In genomic region chr12:130881548-130881947, GRCh38 we compare ENCODE assay signal across 31 cellular contexts.
"Had no signal": no experiment of that assay in that cellular context is flagged by ENCODE, and none has a peak within 500 bp of the region (broad histone marks: within the 10 kb centered on the region; RNA-seq: fewer than 3 reads in every experiment).

No MANE protein-coding gene starts in this region.

- ATAC-seq: activated CD8-positive, alpha-beta memory T cell treated with anti-CD3 and anti-CD28 coated beads, Interleukin-2, amount 10 ng/mL, durations not matched to agents 7 days and 5 days; esophagus mucosa had no signal

- H3K9me3 ChIP-seq: ascending aorta, breast epithelium had no signal

- H3K27me3 Mint-ChIP-seq: activated B cell treated with CpG ODN at 0.5 μM for 24 hours; activated CD4-positive, alpha-beta memory T cell treated with anti-CD3 and anti-CD28 coated beads for 36 hours; activated CD4-positive, alpha-beta T cell treated with anti-CD3 and anti-CD28 coated beads, Interleukin-2, amount 10 ng/mL, durations not matched to agents 24 days and 14 days; activated CD8-positive, alpha-beta memory T cell treated with anti-CD3 and anti-CD28 coated beads, Interleukin-2, amount 10 ng/mL, durations not matched to agents 7 days and 5 days; activated naive CD4-positive, alpha-beta T cell treated with anti-CD3 and anti-CD28 coated beads, Interleukin-2, amount 10 ng/mL, durations not matched to agents 7 days and 5 days; activated naive CD8-positive, alpha-beta T cell treated with anti-CD3 and anti-CD28 coated beads, Interleukin-2, amount 10 ng/mL, durations not matched to agents 7 days and 5 days; brain had no signal

- H3K9me3 Mint-ChIP-seq: activated B cell treated with CpG ODN at 0.5 μM for 24 hours; activated CD4-positive, alpha-beta memory T cell treated with anti-CD3 and anti-CD28 coated beads for 36 hours; activated CD4-positive, alpha-beta T cell treated with anti-CD3 and anti-CD28 coated beads, Interleukin-2, amount 10 ng/mL, durations not matched to agents 24 days and 14 days; activated naive CD4-positive, alpha-beta T cell treated with anti-CD3 and anti-CD28 coated beads, Interleukin-2, amount 10 ng/mL, durations not matched to agents 7 days and 5 days; activated naive CD4-positive, alpha-beta T cell treated with anti-CD3 and anti-CD28 coated beads, Interleukin-2, amount 50 U/mL, for 72 hours; activated naive CD8-positive, alpha-beta T cell treated with anti-CD3 and anti-CD28 coated beads, Interleukin-2, amount 10 ng/mL, durations not matched to agents 7 days and 5 days; activated T-helper 1 cell treated with anti-CD3 and anti-CD28 coated beads, Interleukin-12 subunit alpha, Interleukin-12 subunit beta, Interleukin-2, Interleukin-4 antibody, amounts not matched to agents 30 ng/mL and 10 ng/mL and 1 ng/mL, durations not matched to agents 14 hours and 24 hours and 36 hours; brain; dendritic cell treated with granulocyte-macrophage colony-stimulating factor and Interleukin-4, amounts not matched to agents 40 ng/mL and 50 ng/mL, for 4 days; endodermal cell; T-helper 1 cell treated with Interleukin-12 subunit alpha and Interleukin-12 subunit beta and Interleukin-4 antibody, amounts not matched to agents 30 μg/mL and 1 μg/mL, for 36 hours; T-helper 2 cell treated with Interferon-gamma antibody and Interleukin-4, amounts not matched to agents 5 μg/mL and 100 μg/mL, for 36 hours had no signal

- H3K27ac ChIP-seq: ascending aorta, breast epithelium, cardiac muscle cell, coronary artery, dorsolateral prefrontal cortex, WERI-Rb-1 had no signal

- DNase-seq: activated B cell treated with CpG ODN at 0.5 μM for 24 hours; activated CD4-positive, alpha-beta memory T cell treated with anti-CD3 and anti-CD28 coated beads for 36 hours; activated CD4-positive, alpha-beta T cell treated with anti-CD3 and anti-CD28 coated beads, Interleukin-2, amount 10 ng/mL, durations not matched to agents 24 days and 14 days; activated CD8-positive, alpha-beta memory T cell treated with anti-CD3 and anti-CD28 coated beads, Interleukin-2, amount 10 ng/mL, durations not matched to agents 7 days and 5 days; activated CD8-positive, alpha-beta memory T cell treated with anti-CD3 and anti-CD28 coated beads, Interleukin-2, amount 50 U/mL, for 4 hours; activated CD8-positive, alpha-beta T cell treated with anti-CD3 and anti-CD28 coated beads, Interleukin-2, amount 10 ng/mL, durations not matched to agents 7 days and 5 days; activated gamma-delta T cell; activated naive CD4-positive, alpha-beta T cell; activated naive CD4-positive, alpha-beta T cell treated with anti-CD3 and anti-CD28 coated beads, Interleukin-2, amount 10 ng/mL, durations not matched to agents 7 days and 5 days; activated naive CD8-positive, alpha-beta T cell treated with anti-CD3 and anti-CD28 coated beads, Interleukin-2, amount 10 ng/mL, durations not matched to agents 7 days and 5 days; activated T-cell treated with anti-CD3 and anti-CD28 coated beads, Interleukin-2, amount 50 U/mL, for 1 hour; activated T-cell treated with anti-CD3 and anti-CD28 coated beads, Interleukin-2, amount 50 U/mL, for 48 hours; central memory CD4-positive, alpha-beta T cell; dorsolateral prefrontal cortex; effector memory CD4-positive, alpha-beta T cell; foreskin fibroblast; head of caudate nucleus; T1000; WERI-Rb-1 had no signal

- H3K27ac Mint-ChIP-seq: activated CD4-positive, alpha-beta memory T cell treated with anti-CD3 and anti-CD28 coated beads for 36 hours; activated CD4-positive, alpha-beta T cell treated with anti-CD3 and anti-CD28 coated beads, Interleukin-2, amount 10 ng/mL, durations not matched to agents 24 days and 14 days; activated CD8-positive, alpha-beta memory T cell treated with anti-CD3 and anti-CD28 coated beads, Interleukin-2, amount 10 ng/mL, durations not matched to agents 7 days and 5 days; activated T-helper 1 cell treated with anti-CD3 and anti-CD28 coated beads, Interleukin-12 subunit alpha, Interleukin-12 subunit beta, Interleukin-2, Interleukin-4 antibody, amounts not matched to agents 30 ng/mL and 10 ng/mL and 1 ng/mL, durations not matched to agents 14 hours and 24 hours and 36 hours; brain; dendritic cell treated with granulocyte-macrophage colony-stimulating factor and Interleukin-4, amounts not matched to agents 40 ng/mL and 50 ng/mL, for 4 days; endodermal cell; T-helper 2 cell treated with Interferon-gamma antibody and Interleukin-4, amounts not matched to agents 5 μg/mL and 100 μg/mL, for 36 hours had no signal

- H3K4me3 Mint-ChIP-seq: activated B cell treated with CpG ODN at 0.5 μM for 24 hours; activated CD4-positive, alpha-beta memory T cell treated with anti-CD3 and anti-CD28 coated beads for 36 hours; activated CD8-positive, alpha-beta memory T cell treated with anti-CD3 and anti-CD28 coated beads, Interleukin-2, amount 10 ng/mL, durations not matched to agents 7 days and 5 days; activated CD8-positive, alpha-beta T cell treated with anti-CD3 and anti-CD28 coated beads, Interleukin-2, amount 10 ng/mL, durations not matched to agents 7 days and 5 days; activated naive CD4-positive, alpha-beta T cell treated with anti-CD3 and anti-CD28 coated beads, Interleukin-2, amount 10 ng/mL, durations not matched to agents 7 days and 5 days; activated T-helper 1 cell treated with anti-CD3 and anti-CD28 coated beads, Interleukin-12 subunit alpha, Interleukin-12 subunit beta, Interleukin-2, Interleukin-4 antibody, amounts not matched to agents 30 ng/mL and 10 ng/mL and 1 ng/mL, durations not matched to agents 14 hours and 24 hours and 36 hours; brain; dendritic cell treated with granulocyte-macrophage colony-stimulating factor and Interleukin-4, amounts not matched to agents 40 ng/mL and 50 ng/mL, for 4 days; endodermal cell; T-helper 2 cell treated with Interferon-gamma antibody and Interleukin-4, amounts not matched to agents 5 μg/mL and 100 μg/mL, for 36 hours had no signal

- H3K4me3 ChIP-seq: ascending aorta, breast epithelium, cardiac muscle cell, coronary artery, dorsolateral prefrontal cortex had no signal

- H3K4me1 ChIP-seq: ascending aorta, breast epithelium had no signal

- H3K27me3 ChIP-seq: ascending aorta, breast epithelium, cardiac muscle cell, dorsolateral prefrontal cortex had no signal

- H3K36me3 ChIP-seq: breast epithelium had no signal
